ENCODE assay signal across 1 cellular context in the genomic region with DNA sequence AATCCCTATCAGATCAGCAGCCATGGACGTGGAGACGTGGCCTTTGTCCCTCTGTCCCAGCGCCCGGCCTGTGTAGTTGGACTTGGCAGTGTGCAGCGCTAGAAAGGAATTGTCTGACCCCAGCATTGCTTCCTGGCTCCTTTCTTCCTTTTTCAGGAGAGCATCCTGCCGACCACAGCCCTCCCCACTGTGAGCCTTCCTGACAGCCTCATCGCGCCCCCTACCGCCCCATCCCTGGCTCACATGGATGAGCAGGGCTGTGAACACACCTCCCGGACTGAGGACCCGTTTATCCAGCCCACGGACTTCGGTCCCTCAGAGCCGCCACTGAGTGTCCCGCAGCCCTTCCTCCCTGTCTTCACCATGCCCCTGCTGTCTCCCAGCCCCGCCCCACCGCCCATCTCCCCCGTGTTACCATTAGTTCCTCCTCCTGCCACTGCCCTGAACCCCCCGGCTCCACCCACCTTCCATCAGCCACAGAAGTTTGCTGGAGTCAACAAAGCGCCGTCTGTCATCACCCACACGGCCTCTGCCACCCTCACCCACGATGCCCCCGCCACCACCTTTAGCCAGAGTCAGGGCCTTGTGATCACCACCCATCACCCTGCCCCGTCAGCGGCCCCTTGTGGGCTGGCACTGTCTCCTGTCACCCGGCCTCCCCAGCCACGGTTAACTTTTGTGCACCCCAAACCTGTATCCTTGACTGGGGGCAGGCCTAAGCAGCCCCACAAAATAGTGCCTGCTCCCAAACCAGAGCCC.
TF ChIP-seq lines count a peak whose summit lies in the region.

No MANE protein-coding gene starts in this region.

TF ChIP-seq in IMR-90, 13 proteins besides CTCF, POLR2A, EP300 and RAD21:
- TF ChIP-seq BHLHE40 (IDR thresholded peaks at IDR 0.05; ENCODE audit: low read depth, low read length) (no peak), MAFK (IDR thresholded peaks at IDR 0.05; ENCODE audit: low read depth, low read length) (no peak), MAZ (IDR thresholded peaks at IDR 0.05; ENCODE audit: borderline replicate concordance, low read depth, low read length) (no peak), CEBPB (IDR thresholded peaks at IDR 0.05; ENCODE audit: low read depth, low read length) (no peak), RCOR1 (IDR thresholded peaks at IDR 0.05; ENCODE audit: insufficient replicate concordance, low read length) (no peak), NFE2L2 (IDR thresholded peaks at IDR 0.05; ENCODE audit: low read depth, low read length) (no peak)
- TF ChIP-seq, protein P1, sequence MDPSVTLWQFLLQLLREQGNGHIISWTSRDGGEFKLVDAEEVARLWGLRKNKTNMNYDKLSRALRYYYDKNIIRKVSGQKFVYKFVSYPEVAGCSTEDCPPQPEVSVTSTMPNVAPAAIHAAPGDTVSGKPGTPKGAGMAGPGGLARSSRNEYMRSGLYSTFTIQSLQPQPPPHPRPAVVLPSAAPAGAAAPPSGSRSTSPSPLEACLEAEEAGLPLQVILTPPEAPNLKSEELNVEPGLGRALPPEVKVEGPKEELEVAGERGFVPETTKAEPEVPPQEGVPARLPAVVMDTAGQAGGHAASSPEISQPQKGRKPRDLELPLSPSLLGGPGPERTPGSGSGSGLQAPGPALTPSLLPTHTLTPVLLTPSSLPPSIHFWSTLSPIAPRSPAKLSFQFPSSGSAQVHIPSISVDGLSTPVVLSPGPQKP (IDR thresholded peaks at IDR 0.05; ENCODE audit: borderline replicate concordance, low read depth, low read length): no peak
TF ChIP-seq in IMR-90: peak in this region for 0.
